8 cellular contexts compared by ENCODE assay signal in the genomic region with DNA sequence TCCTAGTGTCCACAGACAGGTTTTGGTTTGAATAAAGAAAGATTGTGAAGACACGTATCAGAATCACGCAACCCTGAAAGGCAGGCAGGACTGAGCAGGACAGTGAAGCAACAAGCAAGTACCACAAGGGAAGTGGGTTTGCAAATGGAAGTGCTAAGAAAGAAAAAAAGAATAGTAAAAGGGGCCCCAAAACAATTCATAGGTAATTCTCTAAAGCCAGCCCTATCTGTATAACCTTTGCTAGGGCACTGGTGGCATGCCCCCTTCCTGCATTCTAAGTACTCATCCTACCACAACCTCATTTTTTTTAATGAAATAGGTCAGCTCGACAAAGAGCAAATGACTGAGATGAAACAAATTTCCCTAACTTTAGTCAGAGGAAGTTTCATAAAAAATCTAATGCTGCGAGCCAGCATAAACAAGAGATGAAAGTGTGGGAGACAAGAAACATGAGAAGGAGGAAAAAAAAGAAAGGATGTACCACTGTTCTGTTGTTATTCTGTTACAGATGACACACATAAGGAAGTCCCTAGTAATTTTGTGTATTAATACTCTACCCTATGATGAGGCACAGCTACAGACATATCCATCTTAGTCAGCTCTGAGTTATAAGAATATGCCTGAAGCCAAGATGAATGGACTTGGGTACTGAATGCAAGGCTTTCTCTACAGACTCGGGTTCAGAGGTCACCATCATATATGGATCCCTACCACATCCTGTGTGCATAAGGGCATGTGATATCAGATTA. TPM values are rescaled to one million over a fixed set of nuclear protein-coding genes. Genes with fewer than 3 reads are reported as not detected.
DNase-seq lines count a peak whose midpoint lies in the region; ATAC-seq and TF ChIP-seq lines count a peak whose summit lies in the region.

No MANE protein-coding gene starts in this region.

- CTCF ChIA-PET in AG04450 (lab: Charles Lee), result no interaction called here

- no peaks in the 10 kb centered on the region for H3K27me3 ChIP-seq in AG04450 (ENCODE audit: control insufficient read depth, insufficient read depth, low read length)

- ATAC-seq in GM18907 (IDR thresholded peaks at IDR 0.05; ENCODE audit: unreplicated experiment), result peak; percentile 80
- ATAC-seq in HG03097 (IDR thresholded peaks at IDR 0.05; ENCODE audit: low FRiP score, unreplicated experiment), result peak; percentile 61
- ATAC-seq in left ventricle myocardium superior, result no peak
- no peak for ATAC-seq in left colon

- H3K4me3 ChIP-seq in AG04450 (ENCODE audit: low read depth, low read length), result no peak overlapping the region

- H3K9me3 ChIP-seq in AG04450 (ENCODE audit: control insufficient read depth, insufficient read depth, low read length), result no peaks in the 10 kb centered on the region

- POLR2A ChIA-PET in AG04450 (lab: Yijun Ruan, JAX), result no interaction called here

- intact Hi-C loops in left ventricle myocardium superior (cut with micrococcal nuclease), result no loop called here
- intact Hi-C loops in left colon (cut with DNase I, micrococcal nuclease), result no loop called here

- peak overlapping the region; percentile 58 for H3K27ac ChIP-seq in AG04450 (ENCODE audit: low read depth, low read length)

- DNase-seq in AG04450 (ENCODE audit: low read depth, low spot score) (peak; percentile 24), kidney tubule cell (ENCODE audit: low spot score) (peak; percentile 72), left ventricle myocardium superior (no peak), mucosa of gallbladder (ENCODE audit: low spot score) (no peak), left colon (no peak)
- DNase-seq in activated CD4-positive, CD25-positive, alpha-beta regulatory T cell treated with anti-CD3 and anti-CD28 coated beads, Interleukin-2, amount 50 U/mL, for 72 hours, result peak; percentile 39

- TF ChIP-seq CTCF in AG04450 (IDR thresholded peaks at IDR 0.05; ENCODE audit: low read depth, low read length), result no peak

RNA-seq across cellular contexts. Expression of a gene that starts 32.2 kb away (rescaled TPM):
- polyA plus RNA-seq in AG04450 (2011; rRNA removed), result 5.6 and 7.1 TPM in 2 replicates
- polyA minus RNA-seq in AG04450 (2011; rRNA and poly(A)+ RNA removed), result 28.5 and 33.2 TPM in 2 replicates
- total RNA-seq in left ventricle myocardium superior (6.1 TPM), mucosa of gallbladder (12.7 TPM), left colon (1 to 10 TPM; 7.7 to 8.5 TPM)

Comparison
In these comparisons a context has a peak if more than half of its experiments do, and no peak if none do; other contexts are left out.
1. DNase-seq: peak in AG04450 (single experiment), activated CD4-positive, CD25-positive, alpha-beta regulatory T cell treated with anti-CD3 and anti-CD28 coated beads, Interleukin-2, amount 50 U/mL, for 72 hours (single experiment) and kidney tubule cell (single experiment); none in left ventricle myocardium superior (single experiment), mucosa of gallbladder (single experiment) and left colon (0 of 2).
2. ATAC-seq: peak in GM18907 (single experiment) and HG03097 (single experiment); none in left ventricle myocardium superior (single experiment) and left colon (single experiment).